23 cellular contexts compared by ENCODE assay signal in genomic region chr4:158999166-158999682, GRCh38.
"Had no signal": no experiment of that assay in that cellular context is flagged by ENCODE, and none has a peak within 500 bp of the region (broad histone marks: within the 10 kb centered on the region; RNA-seq: fewer than 3 reads in every experiment).

No MANE protein-coding gene starts in this region.

- DNase-seq: activated CD4-positive, alpha-beta memory T cell treated with anti-CD3 and anti-CD28 coated beads, Interleukin-2, amount 10 ng/mL, durations not matched to agents 7 days and 5 days; activated CD4-positive, alpha-beta T cell treated with anti-CD3 and anti-CD28 coated beads for 48 hours; activated CD4-positive, CD25-positive, alpha-beta regulatory T cell; activated CD8-positive, alpha-beta memory T cell treated with anti-CD3 and anti-CD28 coated beads, Interleukin-2, amount 10 ng/mL, durations not matched to agents 7 days and 5 days; activated naive CD4-positive, alpha-beta T cell; activated naive CD8-positive, alpha-beta T cell treated with anti-CD3 and anti-CD28 coated beads for 36 hours; amygdala; dermis blood vessel endothelial cell; effector memory CD8-positive, alpha-beta T cell; gastrocnemius medialis; head of caudate nucleus; left ventricle myocardium superior; naive B cell; uterus had no signal

- H3K4me1 Mint-ChIP-seq: activated CD4-positive, alpha-beta memory T cell treated with anti-CD3 and anti-CD28 coated beads, Interleukin-2, amount 10 ng/mL, durations not matched to agents 7 days and 5 days; naive B cell had no signal

- H3K4me1 ChIP-seq: neural progenitor cell, uterus had no signal

- H3K9ac ChIP-seq: neural progenitor cell had no signal

- H3K27me3 Mint-ChIP-seq: activated T-helper 17 cell treated with anti-CD3 and anti-CD28 coated beads, Interleukin-2, amount 50 U/mL, for 72 hours; progenitor cell of endocrine pancreas had no signal

- H3K4me3 ChIP-seq: cardiac muscle cell, gastrocnemius medialis, mucosa of descending colon, neural progenitor cell, right atrium auricular region, skin epidermis, transverse colon, uterus had no signal

- H2AFZ ChIP-seq: neural progenitor cell had no signal

- H3K36me3 ChIP-seq: cardiac muscle cell, gastrocnemius medialis, neural progenitor cell, right atrium auricular region, transverse colon, uterus had no signal

- H3K9me3 ChIP-seq: gastrocnemius medialis, mucosa of descending colon, right atrium auricular region, transverse colon, uterus had no signal

- H3K27ac Mint-ChIP-seq: activated CD4-positive, alpha-beta memory T cell treated with anti-CD3 and anti-CD28 coated beads, Interleukin-2, amount 10 ng/mL, durations not matched to agents 7 days and 5 days; activated CD8-positive, alpha-beta memory T cell treated with anti-CD3 and anti-CD28 coated beads, Interleukin-2, amount 10 ng/mL, durations not matched to agents 7 days and 5 days; activated naive CD8-positive, alpha-beta T cell treated with anti-CD3 and anti-CD28 coated beads for 36 hours; activated T-helper 17 cell treated with anti-CD3 and anti-CD28 coated beads, Interleukin-2, amount 50 U/mL, for 72 hours; effector memory CD8-positive, alpha-beta T cell; naive B cell; neural progenitor cell; progenitor cell of endocrine pancreas; stimulated activated naive CD8-positive, alpha-beta T cell treated with anti-CD3 and anti-CD28 coated beads, Interleukin-15, Interleukin-2, amounts not matched to agents 100 ng/mL and 50 ng/mL, for 24 hours had no signal

- H3K27me3 ChIP-seq: cardiac muscle cell, gastrocnemius medialis, neural progenitor cell, right atrium auricular region, transverse colon, uterus had no signal

- H3K9me3 Mint-ChIP-seq: activated CD4-positive, alpha-beta memory T cell treated with anti-CD3 and anti-CD28 coated beads, Interleukin-2, amount 10 ng/mL, durations not matched to agents 7 days and 5 days; activated T-helper 17 cell treated with anti-CD3 and anti-CD28 coated beads, Interleukin-2, amount 50 U/mL, for 72 hours; effector memory CD8-positive, alpha-beta T cell; neural progenitor cell; stimulated activated naive CD8-positive, alpha-beta T cell treated with anti-CD3 and anti-CD28 coated beads, Interleukin-15, Interleukin-2, amounts not matched to agents 100 ng/mL and 50 ng/mL, for 24 hours had no signal

- H3K36me3 Mint-ChIP-seq: activated CD8-positive, alpha-beta memory T cell treated with anti-CD3 and anti-CD28 coated beads, Interleukin-2, amount 10 ng/mL, durations not matched to agents 7 days and 5 days; activated naive CD8-positive, alpha-beta T cell treated with anti-CD3 and anti-CD28 coated beads for 36 hours; naive B cell; neural progenitor cell had no signal

- H3K4me3 Mint-ChIP-seq: activated CD4-positive, alpha-beta memory T cell treated with anti-CD3 and anti-CD28 coated beads, Interleukin-2, amount 10 ng/mL, durations not matched to agents 7 days and 5 days; activated CD8-positive, alpha-beta memory T cell treated with anti-CD3 and anti-CD28 coated beads, Interleukin-2, amount 10 ng/mL, durations not matched to agents 7 days and 5 days; activated naive CD8-positive, alpha-beta T cell treated with anti-CD3 and anti-CD28 coated beads for 36 hours; activated T-helper 17 cell treated with anti-CD3 and anti-CD28 coated beads, Interleukin-2, amount 50 U/mL, for 72 hours; effector memory CD8-positive, alpha-beta T cell; naive B cell; neural progenitor cell; stimulated activated naive CD8-positive, alpha-beta T cell treated with anti-CD3 and anti-CD28 coated beads, Interleukin-15, Interleukin-2, amounts not matched to agents 100 ng/mL and 50 ng/mL, for 24 hours had no signal

- ATAC-seq: activated CD8-positive, alpha-beta memory T cell treated with anti-CD3 and anti-CD28 coated beads, Interleukin-2, amount 10 ng/mL, durations not matched to agents 7 days and 5 days; activated T-helper 17 cell treated with anti-CD3 and anti-CD28 coated beads, Interleukin-2, amount 50 U/mL, for 72 hours; effector memory CD8-positive, alpha-beta T cell; gastrocnemius medialis; left ventricle myocardium superior had no signal

- H3K4me2 ChIP-seq: neural progenitor cell had no signal

- H3K27ac ChIP-seq: cardiac muscle cell, gastrocnemius medialis, neural progenitor cell, right atrium auricular region, skin epidermis, uterus had no signal
